8 cellular contexts compared by ENCODE assay signal in the genomic region with DNA sequence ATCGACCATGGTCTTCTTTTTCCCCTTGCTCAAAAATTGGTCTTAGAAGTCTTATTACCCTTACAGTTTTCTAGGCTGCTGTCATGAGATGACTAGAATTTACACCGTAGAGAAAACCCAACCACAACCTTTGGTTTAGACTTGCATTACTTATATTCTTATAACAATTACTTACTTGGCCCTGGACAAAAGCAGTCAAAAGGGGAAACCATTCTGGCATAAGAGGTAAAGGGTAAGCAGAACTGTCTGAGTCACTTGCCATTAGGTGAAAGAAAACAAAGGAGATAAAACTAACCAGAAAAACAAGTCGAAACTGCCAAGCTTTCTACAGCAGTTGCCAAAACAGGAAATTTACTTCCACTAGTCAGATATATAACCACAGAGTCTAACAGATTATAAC. TPM values are rescaled to one million over a fixed set of nuclear protein-coding genes. Genes with fewer than 3 reads are reported as not detected.
A peak's percentile ranks its signal among the peaks of the same experiment; 100 is the strongest.
DNase-seq lines count a peak whose midpoint lies in the region; ATAC-seq and TF ChIP-seq lines count a peak whose summit lies in the region.

No MANE protein-coding gene starts in this region.

- intact Hi-C loops in left lung (cut with DNase I) = no loop called here

- peaks cover 62% of the 10 kb centered on the region for H3K4me1 Mint-ChIP-seq in activated CD8-positive, alpha-beta T cell treated with anti-CD3 and anti-CD28 coated beads, Interleukin-2, amount 10 ng/mL, durations not matched to agents 7 days and 5 days (ENCODE audit: low read depth)

- peak overlapping the region; percentile 74 for H3K27ac Mint-ChIP-seq in activated CD8-positive, alpha-beta T cell treated with anti-CD3 and anti-CD28 coated beads, Interleukin-2, amount 10 ng/mL, durations not matched to agents 7 days and 5 days

- TF ChIP-seq CTCF in left lung (IDR thresholded peaks at IDR 0.05) = no peak

- POLR2A ChIA-PET in activated CD8-positive, alpha-beta T cell treated with anti-CD3 and anti-CD28 coated beads, Interleukin-2, amount 10 ng/mL, durations not matched to agents 7 days and 5 days (lab: Charles Lee) = interaction anchor here (1.4 kb wide), 1 partner anchor 18 kb away, joined by 5 read pairs; the partner anchor contains the start of gene TMEM245

- H3K36me3 Mint-ChIP-seq in activated CD8-positive, alpha-beta T cell treated with anti-CD3 and anti-CD28 coated beads, Interleukin-2, amount 10 ng/mL, durations not matched to agents 7 days and 5 days (ENCODE audit: low read depth) = peaks cover 59% of the 10 kb centered on the region

- peak overlapping the region; percentile 38 for H3K4me3 Mint-ChIP-seq in activated CD8-positive, alpha-beta T cell treated with anti-CD3 and anti-CD28 coated beads, Interleukin-2, amount 10 ng/mL, durations not matched to agents 7 days and 5 days

- no peaks in the 10 kb centered on the region for H3K27me3 Mint-ChIP-seq in activated CD8-positive, alpha-beta T cell treated with anti-CD3 and anti-CD28 coated beads, Interleukin-2, amount 10 ng/mL, durations not matched to agents 7 days and 5 days (ENCODE audit: low read depth)

- H3K9me3 ChIP-seq in left lung = no peaks in the 10 kb centered on the region

- ATAC-seq in GM21360 (IDR thresholded peaks at IDR 0.05; ENCODE audit: unreplicated experiment) = peak; percentile 75
- ATAC-seq in HG03521 (IDR thresholded peaks at IDR 0.05; ENCODE audit: unreplicated experiment) = peak; percentile 61
- peak; percentile 73 for ATAC-seq in activated CD8-positive, alpha-beta T cell treated with anti-CD3 and anti-CD28 coated beads, Interleukin-2, amount 10 ng/mL, durations not matched to agents 7 days and 5 days
- ATAC-seq in left lung = peak; percentile 49

- H3K27ac ChIP-seq in left lung = peak overlapping the region; percentile 26 to 28

- H3K4me1 ChIP-seq in left lung = peaks cover 30 to 46% of the 10 kb centered on the region in 2 donors

- H3K4me3 ChIP-seq in left lung = no peak overlapping the region

- H3K27me3 ChIP-seq in left lung = no peaks in the 10 kb centered on the region

- peak; percentile 8 for DNase-seq in DMS53 treated with DMSO at 0.1 percent for 48 hours (lab: John Stamatoyannopoulos, UW; ENCODE audit: unreplicated experiment)
- peak; percentile 35 for DNase-seq in activated CD8-positive, alpha-beta T cell treated with anti-CD3 and anti-CD28 coated beads, Interleukin-2, amount 10 ng/mL, durations not matched to agents 7 days and 5 days
- DNase-seq in left lung = no peak
- DNase-seq in SW480 (ENCODE audit: low spot score) = no peak
- DNase-seq in SHP77 treated with DMSO at 0.1 percent for 48 hours (lab: John Stamatoyannopoulos, UW) = no peak
- no peak for DNase-seq in hepatic stellate cell (ENCODE audit: low spot score)

- H3K36me3 ChIP-seq in left lung = peaks cover 0 to 26% of the 10 kb centered on the region in 2 donors

- CTCF ChIA-PET in activated CD8-positive, alpha-beta T cell treated with anti-CD3 and anti-CD28 coated beads, Interleukin-2, amount 10 ng/mL, durations not matched to agents 7 days and 5 days (lab: Charles Lee) = no interaction called here

- no peaks in the 10 kb centered on the region for H3K9me3 Mint-ChIP-seq in activated CD8-positive, alpha-beta T cell treated with anti-CD3 and anti-CD28 coated beads, Interleukin-2, amount 10 ng/mL, durations not matched to agents 7 days and 5 days (ENCODE audit: insufficient read depth)

RNA-seq across cellular contexts. Expression of gene TMEM245, which starts 17.9 kb away (rescaled TPM):
- total RNA-seq in activated CD8-positive, alpha-beta T cell treated with anti-CD3 and anti-CD28 coated beads, Interleukin-2, amount 10 ng/mL, durations not matched to agents 7 days and 5 days = 10 to 100 TPM; 27.4 to 30.2 TPM
- 10 to 100 TPM; 61.0 to 88.1 TPM for total RNA-seq in left lung

Comparison
In these comparisons a context has a peak if more than half of its experiments do, and no peak if none do; other contexts are left out.
1. DNase-seq: peak in DMS53 treated with DMSO at 0.1 percent for 48 hours (single experiment) and activated CD8-positive, alpha-beta T cell treated with anti-CD3 and anti-CD28 coated beads, Interleukin-2, amount 10 ng/mL, durations not matched to agents 7 days and 5 days (single experiment); none in left lung (0 of 2), SW480 (single experiment), SHP77 treated with DMSO at 0.1 percent for 48 hours (single experiment) and hepatic stellate cell (single experiment).
2. Peak in every context shown above with its lines, with median percentiles within 50 percentile points of each other: ATAC-seq.